Comparison of ENCODE assay signal across 1 cellular context in the genomic region with DNA sequence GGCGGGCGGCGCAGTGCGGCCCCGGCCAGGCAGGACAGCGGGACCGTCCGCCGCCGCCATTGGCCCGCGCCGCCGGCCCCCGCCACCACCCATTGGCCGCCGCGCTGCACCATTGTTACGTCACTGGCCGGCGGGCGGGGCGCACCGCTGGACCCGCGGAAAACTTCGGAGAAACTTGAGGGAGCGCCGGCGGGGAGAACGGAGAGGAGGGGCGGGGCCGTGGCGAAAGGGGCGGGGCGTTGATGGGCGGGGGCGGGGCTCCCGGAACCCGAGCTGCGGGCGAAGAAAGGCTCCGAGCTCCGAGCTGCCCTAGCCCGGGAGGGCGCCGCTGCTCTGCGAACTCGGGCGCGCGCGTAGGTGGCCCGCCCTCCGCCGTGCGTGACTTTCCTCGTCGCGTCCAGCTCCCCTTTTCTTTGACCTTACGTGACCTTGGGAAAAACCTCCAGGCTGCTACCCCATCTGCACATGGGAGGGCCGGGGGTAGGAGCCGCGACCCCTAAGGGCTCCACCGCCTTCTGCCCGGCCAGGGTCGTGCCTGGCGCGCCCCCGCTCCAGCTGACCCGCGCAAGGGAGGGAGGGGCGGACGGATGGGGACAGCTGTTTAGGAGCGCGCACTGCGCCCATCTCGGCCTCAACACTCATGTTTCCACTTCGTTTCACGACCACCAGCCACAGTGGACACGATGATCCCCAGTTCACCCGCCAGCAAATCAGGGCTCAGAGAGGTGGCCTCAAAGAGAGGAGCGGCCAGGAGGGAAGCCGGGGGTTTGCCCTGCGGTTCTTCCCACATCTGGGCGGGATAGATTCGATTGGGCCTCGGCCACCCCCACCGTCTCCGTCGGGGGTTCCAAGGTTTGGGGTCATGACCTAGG.
TF ChIP-seq lines count a peak whose summit lies in the region.

A gene with protein sequence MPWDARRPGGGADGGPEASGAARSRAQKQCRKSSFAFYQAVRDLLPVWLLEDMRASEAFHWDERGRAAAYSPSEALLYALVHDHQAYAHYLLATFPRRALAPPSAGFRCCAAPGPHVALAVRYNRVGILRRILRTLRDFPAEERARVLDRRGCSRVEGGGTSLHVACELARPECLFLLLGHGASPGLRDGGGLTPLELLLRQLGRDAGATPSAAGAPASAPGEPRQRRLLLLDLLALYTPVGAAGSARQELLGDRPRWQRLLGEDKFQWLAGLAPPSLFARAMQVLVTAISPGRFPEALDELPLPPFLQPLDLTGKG (minus strand): TSS at position 33 of the 872 bp plus-strand sequence. CDS start 1,887 bp downstream, outside the sequence.

TF ChIP-seq in HEK293, 187 proteins besides CTCF, POLR2A, EP300 and RAD21 (continued from another document and continues in another):
- TF ChIP-seq, protein P1, sequence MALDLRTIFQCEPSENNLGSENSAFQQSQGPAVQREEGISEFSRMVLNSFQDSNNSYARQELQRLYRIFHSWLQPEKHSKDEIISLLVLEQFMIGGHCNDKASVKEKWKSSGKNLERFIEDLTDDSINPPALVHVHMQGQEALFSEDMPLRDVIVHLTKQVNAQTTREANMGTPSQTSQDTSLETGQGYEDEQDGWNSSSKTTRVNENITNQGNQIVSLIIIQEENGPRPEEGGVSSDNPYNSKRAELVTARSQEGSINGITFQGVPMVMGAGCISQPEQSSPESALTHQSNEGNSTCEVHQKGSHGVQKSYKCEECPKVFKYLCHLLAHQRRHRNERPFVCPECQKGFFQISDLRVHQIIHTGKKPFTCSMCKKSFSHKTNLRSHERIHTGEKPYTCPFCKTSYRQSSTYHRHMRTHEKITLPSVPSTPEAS (tag by site-specific recombination; IDR thresholded peaks at IDR 0.05), result no peak
- TF ChIP-seq ZNF677 (tag by site-specific recombination; IDR thresholded peaks at IDR 0.05) (no peak), KLF16 (tag by site-specific recombination; IDR thresholded peaks at IDR 0.05) (peak; percentile 57; the same call in 1 of the 2 replicates), ZNF138 (tag by site-specific recombination; IDR thresholded peaks at IDR 0.05; ENCODE audit: borderline replicate concordance) (no peak), ZNF214 (tag by site-specific recombination; IDR thresholded peaks at IDR 0.05; ENCODE audit: borderline replicate concordance) (no peak), ZSCAN16 (tag by site-specific recombination; IDR thresholded peaks at IDR 0.05) (no peak), ZNF670 (tag by site-specific recombination; IDR thresholded peaks at IDR 0.05; ENCODE audit: low read depth) (no peak), ZNF324 (tag by site-specific recombination; IDR thresholded peaks at IDR 0.05) (no peak), ZNF610 (tag by site-specific recombination; IDR thresholded peaks at IDR 0.05; ENCODE audit: borderline replicate concordance) (no peak), HOXD13 (CRISPR knock-in tag; IDR thresholded peaks at IDR 0.05; ENCODE audit: borderline replicate concordance) (no peak), ZNF548 (tag by site-specific recombination; IDR thresholded peaks at IDR 0.05) (no peak), ZNF114 (tag by site-specific recombination; IDR thresholded peaks at IDR 0.05) (no peak), TCF7L2 (IDR thresholded peaks at IDR 0.05; ENCODE audit: borderline replicate concordance, low read depth, low read length) (no peak), ZNF624 (tag by site-specific recombination; IDR thresholded peaks at IDR 0.05) (no peak), ZNF335 (tag by site-specific recombination; conservative IDR thresholded peaks at IDR 0.05) (peak; percentile 88), ZNF510 (tag by site-specific recombination; IDR thresholded peaks at IDR 0.05; ENCODE audit: insufficient replicate concordance) (no peak), BCL11A (tag by site-specific recombination; IDR thresholded peaks at IDR 0.05; ENCODE audit: low read depth) (0 out of 2 replicates have a peak, but pooled peaks have one; percentile 62), MZF1 (tag by site-specific recombination; IDR thresholded peaks at IDR 0.05; ENCODE audit: borderline replicate concordance) (no peak), ZNF629 (tag by site-specific recombination; IDR thresholded peaks at IDR 0.05) (0 out of 2 replicates have a peak, but pooled peaks have one; percentile 9), ZNF366 (tag by site-specific recombination; conservative IDR thresholded peaks at IDR 0.05) (peak; percentile 53; the same call in 1 of the 2 replicates), ZIC2 (tag by site-specific recombination; IDR thresholded peaks at IDR 0.05) (no peak), ZNF248 (tag by site-specific recombination; IDR thresholded peaks at IDR 0.05) (no peak), ZNF561 (tag by site-specific recombination; IDR thresholded peaks at IDR 0.05; ENCODE audit: borderline replicate concordance) (0 out of 2 replicates have a peak, but pooled peaks have one; percentile 45), ZNF843 (tag by site-specific recombination; IDR thresholded peaks at IDR 0.05) (no peak), ZNF571 (tag by site-specific recombination; IDR thresholded peaks at IDR 0.05) (no peak), ZBTB7A (tag by site-specific recombination; IDR thresholded peaks at IDR 0.05; ENCODE audit: low read depth) (peak; percentile 81; the same call in 1 of the 2 replicates), ZBTB17 (tag by site-specific recombination; IDR thresholded peaks at IDR 0.05) (peak; percentile 54), BCL11B (tag by site-specific recombination; IDR thresholded peaks at IDR 0.05; ENCODE audit: low read depth) (peak; percentile 56; the same call in 1 of the 2 replicates), ZBTB20 (tag by site-specific recombination; IDR thresholded peaks at IDR 0.05) (peak; percentile 25; the same call in 1 of the 2 replicates), ZNF747 (tag by site-specific recombination; IDR thresholded peaks at IDR 0.05) (no peak), ZNF549 (tag by site-specific recombination; IDR thresholded peaks at IDR 0.05) (no peak), ZNF626 (tag by site-specific recombination; IDR thresholded peaks at IDR 0.05) (no peak), ZNF223 (tag by site-specific recombination; IDR thresholded peaks at IDR 0.05) (no peak), ZSCAN30 (tag by site-specific recombination; IDR thresholded peaks at IDR 0.05) (0 out of 2 replicates have a peak, but pooled peaks have one; percentile 23)
- TF ChIP-seq, protein P2, sequence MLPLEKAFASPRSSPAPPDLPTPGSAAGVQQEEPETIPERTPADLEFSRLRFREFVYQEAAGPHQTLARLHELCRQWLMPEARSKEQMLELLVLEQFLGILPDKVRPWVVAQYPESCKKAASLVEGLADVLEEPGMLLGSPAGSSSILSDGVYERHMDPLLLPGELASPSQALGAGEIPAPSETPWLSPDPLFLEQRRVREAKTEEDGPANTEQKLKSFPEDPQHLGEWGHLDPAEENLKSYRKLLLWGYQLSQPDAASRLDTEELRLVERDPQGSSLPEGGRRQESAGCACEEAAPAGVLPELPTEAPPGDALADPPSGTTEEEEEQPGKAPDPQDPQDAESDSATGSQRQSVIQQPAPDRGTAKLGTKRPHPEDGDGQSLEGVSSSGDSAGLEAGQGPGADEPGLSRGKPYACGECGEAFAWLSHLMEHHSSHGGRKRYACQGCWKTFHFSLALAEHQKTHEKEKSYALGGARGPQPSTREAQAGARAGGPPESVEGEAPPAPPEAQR (tag by site-specific recombination; IDR thresholded peaks at IDR 0.05), result no peak
- TF ChIP-seq, protein P3, sequence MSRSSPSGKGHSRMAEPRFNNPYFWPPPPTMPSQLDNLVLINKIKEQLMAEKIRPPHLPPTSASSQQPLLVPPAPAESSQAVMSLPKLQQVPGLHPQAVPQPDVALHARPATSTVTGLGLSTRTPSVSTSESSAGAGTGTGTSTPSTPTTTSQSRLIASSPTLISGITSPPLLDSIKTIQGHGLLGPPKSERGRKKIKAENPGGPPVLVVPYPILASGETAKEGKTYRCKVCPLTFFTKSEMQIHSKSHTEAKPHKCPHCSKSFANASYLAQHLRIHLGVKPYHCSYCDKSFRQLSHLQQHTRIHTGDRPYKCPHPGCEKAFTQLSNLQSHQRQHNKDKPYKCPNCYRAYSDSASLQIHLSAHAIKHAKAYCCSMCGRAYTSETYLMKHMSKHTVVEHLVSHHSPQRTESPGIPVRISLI (tag by site-specific recombination; IDR thresholded peaks at IDR 0.05), result no peak
- TF ChIP-seq, protein P4, sequence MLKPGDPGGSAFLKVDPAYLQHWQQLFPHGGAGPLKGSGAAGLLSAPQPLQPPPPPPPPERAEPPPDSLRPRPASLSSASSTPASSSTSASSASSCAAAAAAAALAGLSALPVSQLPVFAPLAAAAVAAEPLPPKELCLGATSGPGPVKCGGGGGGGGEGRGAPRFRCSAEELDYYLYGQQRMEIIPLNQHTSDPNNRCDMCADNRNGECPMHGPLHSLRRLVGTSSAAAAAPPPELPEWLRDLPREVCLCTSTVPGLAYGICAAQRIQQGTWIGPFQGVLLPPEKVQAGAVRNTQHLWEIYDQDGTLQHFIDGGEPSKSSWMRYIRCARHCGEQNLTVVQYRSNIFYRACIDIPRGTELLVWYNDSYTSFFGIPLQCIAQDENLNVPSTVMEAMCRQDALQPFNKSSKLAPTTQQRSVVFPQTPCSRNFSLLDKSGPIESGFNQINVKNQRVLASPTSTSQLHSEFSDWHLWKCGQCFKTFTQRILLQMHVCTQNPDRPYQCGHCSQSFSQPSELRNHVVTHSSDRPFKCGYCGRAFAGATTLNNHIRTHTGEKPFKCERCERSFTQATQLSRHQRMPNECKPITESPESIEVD (tag by site-specific recombination; IDR thresholded peaks at IDR 0.05), result no peak
- TF ChIP-seq, protein P5, sequence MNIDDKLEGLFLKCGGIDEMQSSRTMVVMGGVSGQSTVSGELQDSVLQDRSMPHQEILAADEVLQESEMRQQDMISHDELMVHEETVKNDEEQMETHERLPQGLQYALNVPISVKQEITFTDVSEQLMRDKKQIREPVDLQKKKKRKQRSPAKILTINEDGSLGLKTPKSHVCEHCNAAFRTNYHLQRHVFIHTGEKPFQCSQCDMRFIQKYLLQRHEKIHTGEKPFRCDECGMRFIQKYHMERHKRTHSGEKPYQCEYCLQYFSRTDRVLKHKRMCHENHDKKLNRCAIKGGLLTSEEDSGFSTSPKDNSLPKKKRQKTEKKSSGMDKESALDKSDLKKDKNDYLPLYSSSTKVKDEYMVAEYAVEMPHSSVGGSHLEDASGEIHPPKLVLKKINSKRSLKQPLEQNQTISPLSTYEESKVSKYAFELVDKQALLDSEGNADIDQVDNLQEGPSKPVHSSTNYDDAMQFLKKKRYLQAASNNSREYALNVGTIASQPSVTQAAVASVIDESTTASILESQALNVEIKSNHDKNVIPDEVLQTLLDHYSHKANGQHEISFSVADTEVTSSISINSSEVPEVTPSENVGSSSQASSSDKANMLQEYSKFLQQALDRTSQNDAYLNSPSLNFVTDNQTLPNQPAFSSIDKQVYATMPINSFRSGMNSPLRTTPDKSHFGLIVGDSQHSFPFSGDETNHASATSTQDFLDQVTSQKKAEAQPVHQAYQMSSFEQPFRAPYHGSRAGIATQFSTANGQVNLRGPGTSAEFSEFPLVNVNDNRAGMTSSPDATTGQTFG (tag by site-specific recombination; IDR thresholded peaks at IDR 0.05; ENCODE audit: borderline replicate concordance), result no peak
- TF ChIP-seq, protein P6, sequence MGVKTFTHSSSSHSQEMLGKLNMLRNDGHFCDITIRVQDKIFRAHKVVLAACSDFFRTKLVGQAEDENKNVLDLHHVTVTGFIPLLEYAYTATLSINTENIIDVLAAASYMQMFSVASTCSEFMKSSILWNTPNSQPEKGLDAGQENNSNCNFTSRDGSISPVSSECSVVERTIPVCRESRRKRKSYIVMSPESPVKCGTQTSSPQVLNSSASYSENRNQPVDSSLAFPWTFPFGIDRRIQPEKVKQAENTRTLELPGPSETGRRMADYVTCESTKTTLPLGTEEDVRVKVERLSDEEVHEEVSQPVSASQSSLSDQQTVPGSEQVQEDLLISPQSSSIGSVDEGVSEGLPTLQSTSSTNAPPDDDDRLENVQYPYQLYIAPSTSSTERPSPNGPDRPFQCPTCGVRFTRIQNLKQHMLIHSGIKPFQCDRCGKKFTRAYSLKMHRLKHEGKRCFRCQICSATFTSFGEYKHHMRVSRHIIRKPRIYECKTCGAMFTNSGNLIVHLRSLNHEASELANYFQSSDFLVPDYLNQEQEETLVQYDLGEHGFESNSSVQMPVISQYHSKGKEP (tag by site-specific recombination; IDR thresholded peaks at IDR 0.05), result no peak
- TF ChIP-seq, protein P7, sequence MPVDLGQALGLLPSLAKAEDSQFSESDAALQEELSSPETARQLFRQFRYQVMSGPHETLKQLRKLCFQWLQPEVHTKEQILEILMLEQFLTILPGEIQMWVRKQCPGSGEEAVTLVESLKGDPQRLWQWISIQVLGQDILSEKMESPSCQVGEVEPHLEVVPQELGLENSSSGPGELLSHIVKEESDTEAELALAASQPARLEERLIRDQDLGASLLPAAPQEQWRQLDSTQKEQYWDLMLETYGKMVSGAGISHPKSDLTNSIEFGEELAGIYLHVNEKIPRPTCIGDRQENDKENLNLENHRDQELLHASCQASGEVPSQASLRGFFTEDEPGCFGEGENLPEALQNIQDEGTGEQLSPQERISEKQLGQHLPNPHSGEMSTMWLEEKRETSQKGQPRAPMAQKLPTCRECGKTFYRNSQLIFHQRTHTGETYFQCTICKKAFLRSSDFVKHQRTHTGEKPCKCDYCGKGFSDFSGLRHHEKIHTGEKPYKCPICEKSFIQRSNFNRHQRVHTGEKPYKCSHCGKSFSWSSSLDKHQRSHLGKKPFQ (tag by site-specific recombination; IDR thresholded peaks at IDR 0.05), result no peak
- TF ChIP-seq, protein P8, sequence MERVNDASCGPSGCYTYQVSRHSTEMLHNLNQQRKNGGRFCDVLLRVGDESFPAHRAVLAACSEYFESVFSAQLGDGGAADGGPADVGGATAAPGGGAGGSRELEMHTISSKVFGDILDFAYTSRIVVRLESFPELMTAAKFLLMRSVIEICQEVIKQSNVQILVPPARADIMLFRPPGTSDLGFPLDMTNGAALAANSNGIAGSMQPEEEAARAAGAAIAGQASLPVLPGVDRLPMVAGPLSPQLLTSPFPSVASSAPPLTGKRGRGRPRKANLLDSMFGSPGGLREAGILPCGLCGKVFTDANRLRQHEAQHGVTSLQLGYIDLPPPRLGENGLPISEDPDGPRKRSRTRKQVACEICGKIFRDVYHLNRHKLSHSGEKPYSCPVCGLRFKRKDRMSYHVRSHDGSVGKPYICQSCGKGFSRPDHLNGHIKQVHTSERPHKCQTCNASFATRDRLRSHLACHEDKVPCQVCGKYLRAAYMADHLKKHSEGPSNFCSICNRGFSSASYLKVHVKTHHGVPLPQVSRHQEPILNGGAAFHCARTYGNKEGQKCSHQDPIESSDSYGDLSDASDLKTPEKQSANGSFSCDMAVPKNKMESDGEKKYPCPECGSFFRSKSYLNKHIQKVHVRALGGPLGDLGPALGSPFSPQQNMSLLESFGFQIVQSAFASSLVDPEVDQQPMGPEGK (tag by site-specific recombination; IDR thresholded peaks at IDR 0.05), result peak; percentile 55; the same call in 1 of the 2 replicates
- TF ChIP-seq, protein P9, sequence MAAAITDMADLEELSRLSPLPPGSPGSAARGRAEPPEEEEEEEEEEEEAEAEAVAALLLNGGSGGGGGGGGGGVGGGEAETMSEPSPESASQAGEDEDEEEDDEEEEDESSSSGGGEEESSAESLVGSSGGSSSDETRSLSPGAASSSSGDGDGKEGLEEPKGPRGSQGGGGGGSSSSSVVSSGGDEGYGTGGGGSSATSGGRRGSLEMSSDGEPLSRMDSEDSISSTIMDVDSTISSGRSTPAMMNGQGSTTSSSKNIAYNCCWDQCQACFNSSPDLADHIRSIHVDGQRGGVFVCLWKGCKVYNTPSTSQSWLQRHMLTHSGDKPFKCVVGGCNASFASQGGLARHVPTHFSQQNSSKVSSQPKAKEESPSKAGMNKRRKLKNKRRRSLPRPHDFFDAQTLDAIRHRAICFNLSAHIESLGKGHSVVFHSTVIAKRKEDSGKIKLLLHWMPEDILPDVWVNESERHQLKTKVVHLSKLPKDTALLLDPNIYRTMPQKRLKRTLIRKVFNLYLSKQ (tag by site-specific recombination; IDR thresholded peaks at IDR 0.05; ENCODE audit: borderline replicate concordance), result no peak
